In the genomic region with DNA sequence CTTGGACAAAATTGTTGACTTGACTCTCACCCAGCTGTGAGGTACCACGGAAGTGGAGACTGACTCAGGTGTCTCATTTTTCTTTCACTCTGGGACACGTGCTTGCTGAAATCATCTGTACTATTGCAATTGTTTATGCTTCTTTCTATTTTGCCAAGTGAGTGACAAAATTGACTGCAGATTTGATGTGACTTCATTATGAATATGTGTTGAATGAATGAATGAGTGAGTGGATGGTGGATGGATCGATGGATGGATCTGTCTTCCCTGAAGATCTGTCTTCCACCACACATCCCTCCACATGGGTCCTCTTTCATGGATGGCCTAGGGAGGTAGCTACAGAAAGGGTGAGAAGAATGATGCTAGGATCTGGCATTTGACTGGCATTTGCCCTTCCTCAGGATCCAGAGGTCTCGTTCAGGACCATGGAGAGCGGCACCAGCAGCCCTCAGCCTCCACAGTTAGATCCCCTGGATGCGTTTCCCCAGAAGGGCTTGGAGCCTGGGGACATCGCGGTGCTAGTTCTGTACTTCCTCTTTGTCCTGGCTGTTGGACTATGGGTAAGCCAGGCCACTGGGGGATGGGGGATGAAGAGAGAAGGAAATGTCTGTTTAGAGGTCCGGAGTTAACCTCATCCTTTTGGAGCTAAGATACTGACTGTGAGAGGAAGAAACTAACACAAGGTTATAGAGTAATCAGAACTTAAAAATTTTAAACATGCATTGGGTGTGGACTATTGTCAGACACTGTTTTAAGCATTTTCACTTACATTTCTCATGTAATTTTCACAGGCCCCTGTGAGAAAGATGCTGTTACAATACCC, we compare ENCODE assay signal across 1 cellular context.
TF ChIP-seq lines count a peak whose summit lies in the region.

No MANE protein-coding gene starts in this region.

TF ChIP-seq in HepG2, 621 proteins besides CTCF, POLR2A, EP300 and RAD21 (continued from another document and continues in another):
- TF ChIP-seq, protein P1, sequence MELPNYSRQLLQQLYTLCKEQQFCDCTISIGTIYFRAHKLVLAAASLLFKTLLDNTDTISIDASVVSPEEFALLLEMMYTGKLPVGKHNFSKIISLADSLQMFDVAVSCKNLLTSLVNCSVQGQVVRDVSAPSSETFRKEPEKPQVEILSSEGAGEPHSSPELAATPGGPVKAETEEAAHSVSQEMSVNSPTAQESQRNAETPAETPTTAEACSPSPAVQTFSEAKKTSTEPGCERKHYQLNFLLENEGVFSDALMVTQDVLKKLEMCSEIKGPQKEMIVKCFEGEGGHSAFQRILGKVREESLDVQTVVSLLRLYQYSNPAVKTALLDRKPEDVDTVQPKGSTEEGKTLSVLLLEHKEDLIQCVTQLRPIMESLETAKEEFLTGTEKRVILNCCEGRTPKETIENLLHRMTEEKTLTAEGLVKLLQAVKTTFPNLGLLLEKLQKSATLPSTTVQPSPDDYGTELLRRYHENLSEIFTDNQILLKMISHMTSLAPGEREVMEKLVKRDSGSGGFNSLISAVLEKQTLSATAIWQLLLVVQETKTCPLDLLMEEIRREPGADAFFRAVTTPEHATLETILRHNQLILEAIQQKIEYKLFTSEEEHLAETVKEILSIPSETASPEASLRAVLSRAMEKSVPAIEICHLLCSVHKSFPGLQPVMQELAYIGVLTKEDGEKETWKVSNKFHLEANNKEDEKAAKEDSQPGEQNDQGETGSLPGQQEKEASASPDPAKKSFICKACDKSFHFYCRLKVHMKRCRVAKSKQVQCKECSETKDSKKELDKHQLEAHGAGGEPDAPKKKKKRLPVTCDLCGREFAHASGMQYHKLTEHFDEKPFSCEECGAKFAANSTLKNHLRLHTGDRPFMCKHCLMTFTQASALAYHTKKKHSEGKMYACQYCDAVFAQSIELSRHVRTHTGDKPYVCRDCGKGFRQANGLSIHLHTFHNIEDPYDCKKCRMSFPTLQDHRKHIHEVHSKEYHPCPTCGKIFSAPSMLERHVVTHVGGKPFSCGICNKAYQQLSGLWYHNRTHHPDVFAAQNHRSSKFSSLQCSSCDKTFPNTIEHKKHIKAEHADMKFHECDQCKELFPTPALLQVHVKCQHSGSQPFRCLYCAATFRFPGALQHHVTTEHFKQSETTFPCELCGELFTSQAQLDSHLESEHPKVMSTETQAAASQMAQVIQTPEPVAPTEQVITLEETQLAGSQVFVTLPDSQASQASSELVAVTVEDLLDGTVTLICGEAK (IDR thresholded peaks at IDR 0.05) = no peak
- TF ChIP-seq, protein P1 (CRISPR knock-in tag; IDR thresholded peaks at IDR 0.05) = peak; percentile 68; the same call in 1 of the 2 replicates
- TF ChIP-seq TARDBP (CRISPR knock-in tag; IDR thresholded peaks at IDR 0.05) (peak; percentile 72; the same call in 1 of the 2 replicates), GATAD2A (CRISPR knock-in tag; IDR thresholded peaks at IDR 0.05) (peak; percentile 84), SATB2 (CRISPR knock-in tag; IDR thresholded peaks at IDR 0.05) (peak; percentile 96), SCMH1 (CRISPR knock-in tag; IDR thresholded peaks at IDR 0.05; ENCODE audit: borderline replicate concordance) (no peak), ATF7 (IDR thresholded peaks at IDR 0.05) (no peak), ATF7 (CRISPR knock-in tag; IDR thresholded peaks at IDR 0.05) (no peak), PPARG (CRISPR knock-in tag; conservative IDR thresholded peaks at IDR 0.05) (peak; percentile 77), TBX3 (IDR thresholded peaks at IDR 0.05; ENCODE audit: borderline replicate concordance) (no peak), ZNF616 (CRISPR knock-in tag; IDR thresholded peaks at IDR 0.05; ENCODE audit: low read depth) (peak; percentile 91; the same call in 1 of the 2 replicates), ZBTB21 (CRISPR knock-in tag; IDR thresholded peaks at IDR 0.05) (peak; percentile 70; the same call in 1 of the 2 replicates), ZNF160 (CRISPR knock-in tag; IDR thresholded peaks at IDR 0.05) (peak; percentile 93; the same call in 1 of the 2 replicates)
- TF ChIP-seq, protein P2, sequence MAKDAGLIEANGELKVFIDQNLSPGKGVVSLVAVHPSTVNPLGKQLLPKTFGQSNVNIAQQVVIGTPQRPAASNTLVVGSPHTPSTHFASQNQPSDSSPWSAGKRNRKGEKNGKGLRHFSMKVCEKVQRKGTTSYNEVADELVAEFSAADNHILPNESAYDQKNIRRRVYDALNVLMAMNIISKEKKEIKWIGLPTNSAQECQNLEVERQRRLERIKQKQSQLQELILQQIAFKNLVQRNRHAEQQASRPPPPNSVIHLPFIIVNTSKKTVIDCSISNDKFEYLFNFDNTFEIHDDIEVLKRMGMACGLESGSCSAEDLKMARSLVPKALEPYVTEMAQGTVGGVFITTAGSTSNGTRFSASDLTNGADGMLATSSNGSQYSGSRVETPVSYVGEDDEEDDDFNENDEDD (CRISPR knock-in tag; IDR thresholded peaks at IDR 0.05; ENCODE audit: borderline replicate concordance) = no peak
- TF ChIP-seq, protein P3, sequence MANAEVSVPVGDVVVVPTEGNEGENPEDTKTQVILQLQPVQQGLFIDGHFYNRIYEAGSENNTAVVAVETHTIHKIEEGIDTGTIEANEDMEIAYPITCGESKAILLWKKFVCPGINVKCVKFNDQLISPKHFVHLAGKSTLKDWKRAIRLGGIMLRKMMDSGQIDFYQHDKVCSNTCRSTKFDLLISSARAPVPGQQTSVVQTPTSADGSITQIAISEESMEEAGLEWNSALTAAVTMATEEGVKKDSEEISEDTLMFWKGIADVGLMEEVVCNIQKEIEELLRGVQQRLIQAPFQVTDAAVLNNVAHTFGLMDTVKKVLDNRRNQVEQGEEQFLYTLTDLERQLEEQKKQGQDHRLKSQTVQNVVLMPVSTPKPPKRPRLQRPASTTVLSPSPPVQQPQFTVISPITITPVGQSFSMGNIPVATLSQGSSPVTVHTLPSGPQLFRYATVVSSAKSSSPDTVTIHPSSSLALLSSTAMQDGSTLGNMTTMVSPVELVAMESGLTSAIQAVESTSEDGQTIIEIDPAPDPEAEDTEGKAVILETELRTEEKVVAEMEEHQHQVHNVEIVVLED (CRISPR knock-in tag; IDR thresholded peaks at IDR 0.05; ENCODE audit: borderline replicate concordance) = no peak
- TF ChIP-seq, protein P4, sequence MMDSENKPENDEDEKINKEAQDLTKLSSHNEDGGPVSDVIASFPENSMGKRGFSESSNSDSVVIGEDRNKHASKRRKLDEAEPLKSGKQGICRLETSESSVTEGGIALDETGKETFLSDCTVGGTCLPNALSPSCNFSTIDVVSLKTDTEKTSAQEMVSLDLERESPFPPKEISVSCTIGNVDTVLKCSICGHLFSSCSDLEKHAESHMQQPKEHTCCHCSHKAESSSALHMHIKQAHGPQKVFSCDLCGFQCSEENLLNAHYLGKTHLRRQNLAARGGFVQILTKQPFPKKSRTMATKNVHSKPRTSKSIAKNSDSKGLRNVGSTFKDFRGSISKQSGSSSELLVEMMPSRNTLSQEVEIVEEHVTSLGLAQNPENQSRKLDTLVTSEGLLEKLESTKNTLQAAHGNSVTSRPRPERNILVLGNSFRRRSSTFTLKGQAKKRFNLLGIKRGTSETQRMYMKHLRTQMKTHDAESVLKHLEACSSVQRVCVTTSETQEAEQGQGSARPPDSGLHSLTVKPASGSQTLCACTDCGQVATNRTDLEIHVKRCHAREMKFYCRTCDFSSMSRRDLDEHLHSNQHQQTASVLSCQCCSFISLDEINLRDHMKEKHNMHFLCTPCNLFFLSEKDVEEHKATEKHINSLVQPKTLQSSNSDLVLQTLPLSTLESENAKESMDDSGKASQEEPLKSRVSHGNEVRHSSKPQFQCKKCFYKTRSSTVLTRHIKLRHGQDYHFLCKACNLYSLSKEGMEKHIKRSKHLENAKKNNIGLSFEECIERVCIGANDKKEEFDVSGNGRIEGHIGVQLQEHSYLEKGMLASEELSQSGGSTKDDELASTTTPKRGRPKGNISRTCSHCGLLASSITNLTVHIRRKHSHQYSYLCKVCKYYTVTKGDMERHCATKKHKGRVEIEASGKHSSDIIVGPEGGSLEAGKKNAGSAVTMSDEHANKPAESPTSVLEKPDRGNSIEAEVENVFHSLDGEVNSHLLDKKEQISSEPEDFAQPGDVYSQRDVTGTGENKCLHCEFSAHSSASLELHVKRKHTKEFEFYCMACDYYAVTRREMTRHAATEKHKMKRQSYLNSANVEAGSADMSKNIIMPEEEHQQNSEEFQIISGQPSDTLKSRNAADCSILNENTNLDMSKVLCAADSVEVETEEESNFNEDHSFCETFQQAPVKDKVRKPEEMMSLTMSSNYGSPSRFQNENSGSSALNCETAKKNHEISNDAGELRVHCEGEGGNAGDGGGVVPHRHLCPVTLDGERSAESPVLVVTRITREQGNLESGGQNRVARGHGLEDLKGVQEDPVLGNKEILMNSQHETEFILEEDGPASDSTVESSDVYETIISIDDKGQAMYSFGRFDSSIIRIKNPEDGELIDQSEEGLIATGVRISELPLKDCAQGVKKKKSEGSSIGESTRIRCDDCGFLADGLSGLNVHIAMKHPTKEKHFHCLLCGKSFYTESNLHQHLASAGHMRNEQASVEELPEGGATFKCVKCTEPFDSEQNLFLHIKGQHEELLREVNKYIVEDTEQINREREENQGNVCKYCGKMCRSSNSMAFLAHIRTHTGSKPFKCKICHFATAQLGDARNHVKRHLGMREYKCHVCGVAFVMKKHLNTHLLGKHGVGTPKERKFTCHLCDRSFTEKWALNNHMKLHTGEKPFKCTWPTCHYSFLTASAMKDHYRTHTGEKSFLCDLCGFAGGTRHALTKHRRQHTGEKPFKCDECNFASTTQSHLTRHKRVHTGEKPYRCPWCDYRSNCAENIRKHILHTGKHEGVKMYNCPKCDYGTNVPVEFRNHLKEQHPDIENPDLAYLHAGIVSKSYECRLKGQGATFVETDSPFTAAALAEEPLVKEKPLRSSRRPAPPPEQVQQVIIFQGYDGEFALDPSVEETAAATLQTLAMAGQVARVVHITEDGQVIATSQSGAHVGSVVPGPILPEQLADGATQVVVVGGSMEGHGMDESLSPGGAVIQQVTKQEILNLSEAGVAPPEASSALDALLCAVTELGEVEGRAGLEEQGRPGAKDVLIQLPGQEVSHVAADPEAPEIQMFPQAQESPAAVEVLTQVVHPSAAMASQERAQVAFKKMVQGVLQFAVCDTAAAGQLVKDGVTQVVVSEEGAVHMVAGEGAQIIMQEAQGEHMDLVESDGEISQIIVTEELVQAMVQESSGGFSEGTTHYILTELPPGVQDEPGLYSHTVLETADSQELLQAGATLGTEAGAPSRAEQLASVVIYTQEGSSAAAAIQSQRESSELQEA (CRISPR knock-in tag; IDR thresholded peaks at IDR 0.05; ENCODE audit: not compliant biosample characterization) = peak; percentile 67
- TF ChIP-seq, protein P5, sequence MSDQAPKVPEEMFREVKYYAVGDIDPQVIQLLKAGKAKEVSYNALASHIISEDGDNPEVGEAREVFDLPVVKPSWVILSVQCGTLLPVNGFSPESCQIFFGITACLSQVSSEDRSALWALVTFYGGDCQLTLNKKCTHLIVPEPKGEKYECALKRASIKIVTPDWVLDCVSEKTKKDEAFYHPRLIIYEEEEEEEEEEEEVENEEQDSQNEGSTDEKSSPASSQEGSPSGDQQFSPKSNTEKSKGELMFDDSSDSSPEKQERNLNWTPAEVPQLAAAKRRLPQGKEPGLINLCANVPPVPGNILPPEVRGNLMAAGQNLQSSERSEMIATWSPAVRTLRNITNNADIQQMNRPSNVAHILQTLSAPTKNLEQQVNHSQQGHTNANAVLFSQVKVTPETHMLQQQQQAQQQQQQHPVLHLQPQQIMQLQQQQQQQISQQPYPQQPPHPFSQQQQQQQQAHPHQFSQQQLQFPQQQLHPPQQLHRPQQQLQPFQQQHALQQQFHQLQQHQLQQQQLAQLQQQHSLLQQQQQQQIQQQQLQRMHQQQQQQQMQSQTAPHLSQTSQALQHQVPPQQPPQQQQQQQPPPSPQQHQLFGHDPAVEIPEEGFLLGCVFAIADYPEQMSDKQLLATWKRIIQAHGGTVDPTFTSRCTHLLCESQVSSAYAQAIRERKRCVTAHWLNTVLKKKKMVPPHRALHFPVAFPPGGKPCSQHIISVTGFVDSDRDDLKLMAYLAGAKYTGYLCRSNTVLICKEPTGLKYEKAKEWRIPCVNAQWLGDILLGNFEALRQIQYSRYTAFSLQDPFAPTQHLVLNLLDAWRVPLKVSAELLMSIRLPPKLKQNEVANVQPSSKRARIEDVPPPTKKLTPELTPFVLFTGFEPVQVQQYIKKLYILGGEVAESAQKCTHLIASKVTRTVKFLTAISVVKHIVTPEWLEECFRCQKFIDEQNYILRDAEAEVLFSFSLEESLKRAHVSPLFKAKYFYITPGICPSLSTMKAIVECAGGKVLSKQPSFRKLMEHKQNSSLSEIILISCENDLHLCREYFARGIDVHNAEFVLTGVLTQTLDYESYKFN (CRISPR knock-in tag; conservative IDR thresholded peaks at IDR 0.05) = peak; percentile 46
- TF ChIP-seq, protein P6, sequence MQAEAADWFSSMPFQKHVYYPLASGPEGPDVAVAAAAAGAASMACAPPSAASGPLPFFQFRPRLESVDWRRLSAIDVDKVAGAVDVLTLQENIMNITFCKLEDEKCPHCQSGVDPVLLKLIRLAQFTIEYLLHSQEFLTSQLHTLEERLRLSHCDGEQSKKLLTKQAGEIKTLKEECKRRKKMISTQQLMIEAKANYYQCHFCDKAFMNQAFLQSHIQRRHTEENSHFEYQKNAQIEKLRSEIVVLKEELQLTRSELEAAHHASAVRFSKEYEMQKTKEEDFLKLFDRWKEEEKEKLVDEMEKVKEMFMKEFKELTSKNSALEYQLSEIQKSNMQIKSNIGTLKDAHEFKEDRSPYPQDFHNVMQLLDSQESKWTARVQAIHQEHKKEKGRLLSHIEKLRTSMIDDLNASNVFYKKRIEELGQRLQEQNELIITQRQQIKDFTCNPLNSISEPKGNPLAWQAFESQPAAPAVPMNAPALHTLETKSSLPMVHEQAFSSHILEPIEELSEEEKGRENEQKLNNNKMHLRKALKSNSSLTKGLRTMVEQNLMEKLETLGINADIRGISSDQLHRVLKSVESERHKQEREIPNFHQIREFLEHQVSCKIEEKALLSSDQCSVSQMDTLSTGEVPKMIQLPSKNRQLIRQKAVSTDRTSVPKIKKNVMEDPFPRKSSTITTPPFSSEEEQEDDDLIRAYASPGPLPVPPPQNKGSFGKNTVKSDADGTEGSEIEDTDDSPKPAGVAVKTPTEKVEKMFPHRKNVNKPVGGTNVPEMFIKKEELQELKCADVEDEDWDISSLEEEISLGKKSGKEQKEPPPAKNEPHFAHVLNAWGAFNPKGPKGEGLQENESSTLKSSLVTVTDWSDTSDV (CRISPR knock-in tag; IDR thresholded peaks at IDR 0.05) = peak; percentile 66; the same call in 1 of the 2 replicates
